Comparison of ENCODE assay signal across 31 cellular contexts in the genomic region with DNA sequence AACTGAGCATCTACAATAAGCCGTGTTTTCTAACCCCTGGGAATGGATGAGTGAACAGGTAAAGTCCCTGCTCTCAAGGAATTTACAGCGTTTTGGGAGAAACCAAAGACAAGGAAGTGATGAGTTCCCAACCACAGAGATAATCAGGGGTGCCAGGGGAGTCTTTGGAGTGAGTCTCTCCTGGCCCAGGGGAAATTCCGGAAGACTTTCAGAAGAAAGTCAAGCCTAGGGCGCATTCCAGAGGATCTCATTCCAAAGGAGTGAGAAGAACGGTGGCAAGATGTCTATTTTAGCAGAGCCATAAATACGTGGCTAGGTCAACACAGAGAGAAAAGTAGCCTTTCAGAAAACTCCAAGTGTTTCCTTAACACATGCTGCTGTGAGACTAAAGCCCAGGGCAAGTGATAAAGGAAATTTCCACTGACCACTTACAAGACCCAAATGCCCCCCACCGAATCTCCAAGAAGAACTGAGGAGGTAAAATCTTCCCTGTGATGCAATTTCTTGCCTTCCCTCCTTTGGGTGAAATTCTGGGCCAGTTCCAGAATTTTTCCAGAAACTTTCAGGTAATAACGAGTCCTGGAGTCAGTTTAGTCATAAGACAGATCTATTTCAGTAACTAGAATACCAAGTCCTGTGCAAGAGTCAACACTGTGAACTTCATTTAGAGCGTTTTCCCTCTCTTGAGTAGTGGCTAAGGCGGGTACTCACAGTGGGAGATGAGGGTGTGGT.
DNase-seq lines count a peak whose midpoint lies in the region; FAIRE-seq and TF ChIP-seq lines count a peak whose summit lies in the region.
"Had no signal": no experiment of that assay in that cellular context is flagged by ENCODE, and none has a peak within 500 bp of the region (broad histone marks: within the 10 kb centered on the region; RNA-seq: fewer than 3 reads in every experiment).

No MANE protein-coding gene starts in this region.

- POLR2A ChIA-PET in activated CD4-positive, alpha-beta T cell treated with anti-CD3 and anti-CD28 coated beads, Interleukin-2, amount 10 ng/mL, durations not matched to agents 7 days and 5 days (lab: Charles Lee), result no interaction called here

- no peaks in the 10 kb centered on the region for H3K27me3 ChIP-seq in bronchial epithelial cell (ENCODE audit: control insufficient read depth, insufficient read depth, low read length)
- H3K27me3 ChIP-seq in neural progenitor cell, result no peaks in the 10 kb centered on the region
- H3K27me3 ChIP-seq in HAP-1 (ENCODE audit: low read depth), result no peaks in the 10 kb centered on the region
- H3K27me3 ChIP-seq: body of pancreas, gastrocnemius medialis, pancreas, stomach, thyroid gland had no signal

- no peak overlapping the region for H3K4me3 Mint-ChIP-seq in activated CD4-positive, alpha-beta T cell treated with anti-CD3 and anti-CD28 coated beads, Interleukin-2, amount 10 ng/mL, durations not matched to agents 7 days and 5 days
- no peak overlapping the region for H3K4me3 Mint-ChIP-seq in neural progenitor cell
- H3K4me3 Mint-ChIP-seq: activated B cell treated with CpG ODN at 0.5 μM for 24 hours; activated naive CD4-positive, alpha-beta T cell treated with anti-CD3 and anti-CD28 coated beads for 36 hours; activated T-helper 1 cell treated with anti-CD3 and anti-CD28 coated beads, Interleukin-12 subunit alpha, Interleukin-12 subunit beta, Interleukin-2, Interleukin-4 antibody, amounts not matched to agents 30 ng/mL and 10 ng/mL and 1 ng/mL, durations not matched to agents 14 hours and 24 hours and 36 hours; B cell; CD8-positive, alpha-beta T cell; nephron had no signal

- no peaks in the 10 kb centered on the region for H3K4me1 Mint-ChIP-seq in activated CD4-positive, alpha-beta T cell treated with anti-CD3 and anti-CD28 coated beads, Interleukin-2, amount 10 ng/mL, durations not matched to agents 7 days and 5 days
- H3K4me1 Mint-ChIP-seq in neural progenitor cell, result peaks cover 7% of the 10 kb centered on the region
- H3K4me1 Mint-ChIP-seq: activated B cell treated with CpG ODN at 0.5 μM for 24 hours, B cell, nephron had no signal

- no peak overlapping the region for H3K4me2 ChIP-seq in neural progenitor cell
- H3K4me2 ChIP-seq: KMS-11, PC-9 had no signal

- TF ChIP-seq CTCF in bronchial epithelial cell (IDR thresholded peaks at IDR 0.05; ENCODE audit: insufficient read depth, low read length, severe bottlenecking) (no peak), neural progenitor cell (IDR thresholded peaks at IDR 0.05) (no peak)

- H3K9me3 ChIP-seq in neural progenitor cell (ENCODE audit: low read depth), result no peaks in the 10 kb centered on the region
- H3K9me3 ChIP-seq in HAP-1, result no peaks in the 10 kb centered on the region
- H3K9me3 ChIP-seq: adrenal gland, body of pancreas, gastrocnemius medialis, lower lobe of right lung, pancreas, stomach, thyroid gland had no signal

- FAIRE-seq in HTR-8/SVneo (lab: Jason Lieb, UNC) (no peak), bronchial epithelial cell (lab: Jason Lieb, UNC) (peak; percentile 18)
- FAIRE-seq: GM19239, pancreas, small intestine had no signal

- no peak overlapping the region for H3K4me3 ChIP-seq in bronchial epithelial cell (ENCODE audit: low read depth, low read length)
- H3K4me3 ChIP-seq in neural progenitor cell, result no peak overlapping the region
- no peak overlapping the region for H3K4me3 ChIP-seq in HAP-1
- H3K4me3 ChIP-seq: adrenal gland, body of pancreas, gastrocnemius medialis, lower lobe of right lung, pancreas, PC-9, stomach, thyroid gland had no signal

- CTCF ChIA-PET in activated CD4-positive, alpha-beta T cell treated with anti-CD3 and anti-CD28 coated beads, Interleukin-2, amount 10 ng/mL, durations not matched to agents 7 days and 5 days (lab: Charles Lee), result no interaction called here

- in situ Hi-C loops in ACHN (cut with HindIII; ENCODE audit: low pct_ligation_motif_present, low pct_unique_long_range_greater_than_20kb, low sequenced_read_pairs) (no loop called here), HAP-1 (cut with MboI; ENCODE audit: low sequenced_read_pairs) (no loop called here)

- no peaks in the 10 kb centered on the region for H3K79me2 ChIP-seq in neural progenitor cell (ENCODE audit: low read depth)

- no peak overlapping the region for H3K27ac ChIP-seq in neural progenitor cell
- H3K27ac ChIP-seq: adrenal gland, body of pancreas, gastrocnemius medialis, KMS-11, lower lobe of right lung, pancreas, PC-9, stomach, thyroid gland had no signal

- no peaks in the 10 kb centered on the region for H3K9me3 Mint-ChIP-seq in activated CD4-positive, alpha-beta T cell treated with anti-CD3 and anti-CD28 coated beads, Interleukin-2, amount 10 ng/mL, durations not matched to agents 7 days and 5 days
- H3K9me3 Mint-ChIP-seq in neural progenitor cell, result peaks cover 2% of the 10 kb centered on the region
- H3K9me3 Mint-ChIP-seq: activated naive CD4-positive, alpha-beta T cell treated with anti-CD3 and anti-CD28 coated beads for 36 hours; activated T-helper 1 cell treated with anti-CD3 and anti-CD28 coated beads, Interleukin-12 subunit alpha, Interleukin-12 subunit beta, Interleukin-2, Interleukin-4 antibody, amounts not matched to agents 30 ng/mL and 10 ng/mL and 1 ng/mL, durations not matched to agents 14 hours and 24 hours and 36 hours; nephron had no signal

- H3K9ac ChIP-seq in neural progenitor cell, result no peak overlapping the region
- H3K9ac ChIP-seq: KMS-11 had no signal

- H3K36me3 ChIP-seq in bronchial epithelial cell (ENCODE audit: control insufficient read depth, insufficient read depth, low read length) (no peaks in the 10 kb centered on the region), neural progenitor cell (no peaks in the 10 kb centered on the region), HAP-1 (replicated peaks) (no peaks in the 10 kb centered on the region)
- H3K36me3 ChIP-seq: adrenal gland, gastrocnemius medialis, lower lobe of right lung, pancreas, stomach, thyroid gland had no signal

- H3K27ac Mint-ChIP-seq in activated CD4-positive, alpha-beta T cell treated with anti-CD3 and anti-CD28 coated beads, Interleukin-2, amount 10 ng/mL, durations not matched to agents 7 days and 5 days, result no peak overlapping the region
- H3K27ac Mint-ChIP-seq in neural progenitor cell, result no peak overlapping the region
- H3K27ac Mint-ChIP-seq: activated B cell treated with CpG ODN at 0.5 μM for 24 hours; activated naive CD4-positive, alpha-beta T cell treated with anti-CD3 and anti-CD28 coated beads for 36 hours; activated T-helper 1 cell treated with anti-CD3 and anti-CD28 coated beads, Interleukin-12 subunit alpha, Interleukin-12 subunit beta, Interleukin-2, Interleukin-4 antibody, amounts not matched to agents 30 ng/mL and 10 ng/mL and 1 ng/mL, durations not matched to agents 14 hours and 24 hours and 36 hours; B cell; CD8-positive, alpha-beta T cell; nephron had no signal

- no peaks in the 10 kb centered on the region for H4K20me1 ChIP-seq in neural progenitor cell (ENCODE audit: low read depth)

- no peak overlapping the region for H2AFZ ChIP-seq in neural progenitor cell (replicated peaks)
- H2AFZ ChIP-seq: PC-9 had no signal

- H3K36me3 Mint-ChIP-seq in activated CD4-positive, alpha-beta T cell treated with anti-CD3 and anti-CD28 coated beads, Interleukin-2, amount 10 ng/mL, durations not matched to agents 7 days and 5 days (ENCODE audit: low read depth), result no peaks in the 10 kb centered on the region
- no peaks in the 10 kb centered on the region for H3K36me3 Mint-ChIP-seq in neural progenitor cell
- H3K36me3 Mint-ChIP-seq: CD8-positive, alpha-beta T cell had no signal

- H3K27me3 Mint-ChIP-seq in activated CD4-positive, alpha-beta T cell treated with anti-CD3 and anti-CD28 coated beads, Interleukin-2, amount 10 ng/mL, durations not matched to agents 7 days and 5 days, result no peaks in the 10 kb centered on the region
- H3K27me3 Mint-ChIP-seq in neural progenitor cell (ENCODE audit: insufficient read depth, low read depth), result peaks cover 1% of the 10 kb centered on the region
- H3K27me3 Mint-ChIP-seq: activated B cell treated with CpG ODN at 0.5 μM for 24 hours, B cell had no signal

- peak; percentile 1 for DNase-seq in ACHN
- peak; percentile 56 for DNase-seq in HTR-8/SVneo (ENCODE audit: insufficient read length, low spot score)
- no peak for DNase-seq in bronchial epithelial cell (ENCODE audit: low read depth)
- DNase-seq in kidney glomerular epithelial cell (lab: John Stamatoyannopoulos, UW), result peak; percentile 90
- DNase-seq in activated CD4-positive, alpha-beta T cell treated with anti-CD3 and anti-CD28 coated beads, Interleukin-2, amount 10 ng/mL, durations not matched to agents 7 days and 5 days, result no peak
- DNase-seq in neural progenitor cell (ENCODE audit: low spot score), result no peak
- no peak for DNase-seq in NK-92 (lab: John Stamatoyannopoulos, UW; ENCODE audit: unreplicated experiment)
- DNase-seq in HAP-1 (ENCODE audit: low spot score in 2 of 2), result no peak
- DNase-seq: activated B cell treated with CpG ODN at 0.5 μM for 24 hours; activated naive CD4-positive, alpha-beta T cell treated with anti-CD3 and anti-CD28 coated beads for 36 hours; adrenal gland; body of pancreas; CD8-positive, alpha-beta T cell; effector memory CD4-positive, alpha-beta T cell; gastrocnemius medialis; hypothalamus; lower lobe of right lung; NCI-H510A; NK-92 treated with Interleukin-12 subunit alpha and Interleukin-12 subunit beta, amount 100 ng/mL, for 24 hours; pancreas; PC-9; SIG-M5; small intestine; stimulated activated CD8-positive, alpha-beta memory T cell treated with anti-CD3 and anti-CD28 coated beads, Interleukin-4, amount 100 ng/mL, for 48 hours; stomach; thyroid gland had no signal

- H3F3A ChIP-seq in neural progenitor cell (ENCODE audit: low read depth), result no peaks in the 10 kb centered on the region

- peaks cover 34% of the 10 kb centered on the region for H3K4me1 ChIP-seq in neural progenitor cell
- no peaks in the 10 kb centered on the region for H3K4me1 ChIP-seq in HAP-1
- H3K4me1 ChIP-seq: adrenal gland, body of pancreas, gastrocnemius medialis, lower lobe of right lung, pancreas, stomach, thyroid gland had no signal

Comparison
In these comparisons a context has a peak if more than half of its experiments do, and no peak if none do; other contexts are left out.
1. DNase-seq: peak in ACHN (single experiment), HTR-8/SVneo (single experiment) and kidney glomerular epithelial cell (single experiment); none in bronchial epithelial cell (single experiment), activated CD4-positive, alpha-beta T cell treated with anti-CD3 and anti-CD28 coated beads, Interleukin-2, amount 10 ng/mL, durations not matched to agents 7 days and 5 days (single experiment), neural progenitor cell (single experiment), NK-92 (single experiment) and HAP-1 (0 of 2).